14 cellular contexts compared by ENCODE assay signal in the genomic region with DNA sequence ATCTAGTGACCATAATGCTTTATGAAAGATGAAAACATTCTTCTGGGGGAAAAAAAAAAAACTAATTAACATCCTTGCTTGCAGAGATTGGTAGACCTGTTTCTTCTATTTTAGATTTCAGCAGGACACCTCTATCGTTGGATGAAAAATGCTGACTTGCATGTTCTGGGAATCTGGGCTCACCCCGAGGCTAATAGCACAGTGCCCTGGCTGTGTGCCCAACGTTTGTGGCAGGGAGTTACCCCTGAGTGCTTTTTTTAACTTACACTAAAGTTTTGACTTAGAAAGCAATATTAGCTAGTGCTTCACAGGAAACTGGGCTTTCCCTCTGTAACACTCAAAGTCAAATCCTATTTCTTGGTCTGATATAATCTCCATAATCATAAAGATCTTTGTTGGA.
DNase-seq lines count a peak whose midpoint lies in the region; ATAC-seq and TF ChIP-seq lines count a peak whose summit lies in the region.
"Had no signal": no experiment of that assay in that cellular context is flagged by ENCODE, and none has a peak within 500 bp of the region (broad histone marks: within the 10 kb centered on the region; RNA-seq: fewer than 3 reads in every experiment).

No MANE protein-coding gene starts in this region.

- no peak for TF ChIP-seq CTCF in BE2C (IDR thresholded peaks at IDR 0.05; ENCODE audit: low read depth, low read length)

- H3K4me3 ChIP-seq in BE2C (ENCODE audit: low read depth, low read length) (no peak overlapping the region), right cardiac atrium (ENCODE audit: low read length) (no peak overlapping the region)
- H3K4me3 ChIP-seq: dorsolateral prefrontal cortex, upper lobe of left lung had no signal

- peak; percentile 90 for ATAC-seq in GM18868 (IDR thresholded peaks at IDR 0.05; ENCODE audit: unreplicated experiment)
- ATAC-seq in right cardiac atrium = peak; percentile 44 to 71
- no peak for ATAC-seq in stimulated activated naive B cell treated with anti-CD40 and anti-IgM and Interleukin-4, amounts not matched to agents 10 μg/mL and 1 μg/mL and 100 μg/mL, for 72 hours (replicated peaks)
- no peak for ATAC-seq in GM19351 (IDR thresholded peaks at IDR 0.05; ENCODE audit: unreplicated experiment)
- ATAC-seq: activated CD8-positive, alpha-beta T cell treated with anti-CD3 and anti-CD28 coated beads, Interleukin-2, amount 10 ng/mL, durations not matched to agents 7 days and 5 days had no signal

- H3K36me3 ChIP-seq in BE2C = no peaks in the 10 kb centered on the region
- H3K36me3 ChIP-seq: upper lobe of left lung had no signal

- intact Hi-C loops in right cardiac atrium (cut with DNase I) = loop anchor here in 1 of 4 donors (10.0 kb wide), 1 partner anchor 336 kb away; no protein-coding TSS in a partner anchor

- H3K4me3 Mint-ChIP-seq in stimulated activated naive B cell treated with anti-CD40 and anti-IgM and Interleukin-4, amounts not matched to agents 10 μg/mL and 1 μg/mL and 100 μg/mL, for 72 hours = no peak overlapping the region
- H3K4me3 Mint-ChIP-seq: activated CD8-positive, alpha-beta T cell treated with anti-CD3 and anti-CD28 coated beads, Interleukin-2, amount 10 ng/mL, durations not matched to agents 7 days and 5 days; activated naive CD8-positive, alpha-beta T cell; B cell; memory B cell had no signal

- H3K9me3 Mint-ChIP-seq in stimulated activated naive B cell treated with anti-CD40 and anti-IgM and Interleukin-4, amounts not matched to agents 10 μg/mL and 1 μg/mL and 100 μg/mL, for 72 hours = peaks cover 0 to 14% of the 10 kb centered on the region in 2 donors

- WGBS in right cardiac atrium = 4% methylated on average over 3 of the region's 3 CpGs

- no peaks in the 10 kb centered on the region for H3K36me3 Mint-ChIP-seq in stimulated activated naive B cell treated with anti-CD40 and anti-IgM and Interleukin-4, amounts not matched to agents 10 μg/mL and 1 μg/mL and 100 μg/mL, for 72 hours
- H3K36me3 Mint-ChIP-seq: activated naive CD8-positive, alpha-beta T cell; memory B cell had no signal

- no peaks in the 10 kb centered on the region for H3K27me3 Mint-ChIP-seq in stimulated activated naive B cell treated with anti-CD40 and anti-IgM and Interleukin-4, amounts not matched to agents 10 μg/mL and 1 μg/mL and 100 μg/mL, for 72 hours
- H3K27me3 Mint-ChIP-seq: B cell, memory B cell had no signal

- DNase-seq in BE2C = peak; percentile 58
- peak; percentile 82 for DNase-seq in RPMI7951 (ENCODE audit: low read depth)
- peak; percentile 50 to 89 (median 87) for DNase-seq in right cardiac atrium
- DNase-seq in NAMALWA (ENCODE audit: low spot score) = no peak
- DNase-seq in stimulated activated naive B cell treated with anti-CD40 and anti-IgM and Interleukin-4, amounts not matched to agents 10 μg/mL and 1 μg/mL and 100 μg/mL, for 72 hours = no peak
- DNase-seq in NCI-H1048 (lab: John Stamatoyannopoulos, UW) = no peak
- DNase-seq: activated CD8-positive, alpha-beta T cell treated with anti-CD3 and anti-CD28 coated beads, Interleukin-2, amount 10 ng/mL, durations not matched to agents 7 days and 5 days; dorsolateral prefrontal cortex; upper lobe of left lung had no signal

- H3K9me3 ChIP-seq in BE2C (no peaks in the 10 kb centered on the region), right cardiac atrium (ENCODE audit: control insufficient read depth, low read length) (no peaks in the 10 kb centered on the region)
- H3K9me3 ChIP-seq: upper lobe of left lung had no signal

- H3K27ac ChIP-seq in right cardiac atrium (ENCODE audit: low read length) = no peak overlapping the region
- H3K27ac ChIP-seq: dorsolateral prefrontal cortex, upper lobe of left lung had no signal

- no peaks in the 10 kb centered on the region for H3K27me3 ChIP-seq in BE2C
- H3K27me3 ChIP-seq in right cardiac atrium (ENCODE audit: control insufficient read depth, insufficient read depth) = no peaks in the 10 kb centered on the region
- H3K27me3 ChIP-seq: dorsolateral prefrontal cortex, upper lobe of left lung had no signal

- H3K4me1 ChIP-seq in BE2C (peaks cover 4% of the 10 kb centered on the region; the same call in 1 of the 2 replicates), right cardiac atrium (ENCODE audit: control insufficient read depth, insufficient read depth, low read length) (no peaks in the 10 kb centered on the region)

- H3K4me1 Mint-ChIP-seq in stimulated activated naive B cell treated with anti-CD40 and anti-IgM and Interleukin-4, amounts not matched to agents 10 μg/mL and 1 μg/mL and 100 μg/mL, for 72 hours = no peaks in the 10 kb centered on the region
- H3K4me1 Mint-ChIP-seq: B cell, memory B cell had no signal

- no peak overlapping the region for H3K27ac Mint-ChIP-seq in stimulated activated naive B cell treated with anti-CD40 and anti-IgM and Interleukin-4, amounts not matched to agents 10 μg/mL and 1 μg/mL and 100 μg/mL, for 72 hours
- H3K27ac Mint-ChIP-seq: activated CD8-positive, alpha-beta T cell treated with anti-CD3 and anti-CD28 coated beads, Interleukin-2, amount 10 ng/mL, durations not matched to agents 7 days and 5 days; activated naive CD8-positive, alpha-beta T cell; B cell; memory B cell had no signal

Comparison
In these comparisons a context has a peak if more than half of its experiments do, and no peak if none do; other contexts are left out.
1. DNase-seq: peak in BE2C (single experiment), RPMI7951 (single experiment) and right cardiac atrium (3 of 3); none in NAMALWA (single experiment), stimulated activated naive B cell treated with anti-CD40 and anti-IgM and Interleukin-4, amounts not matched to agents 10 μg/mL and 1 μg/mL and 100 μg/mL, for 72 hours (single experiment) and NCI-H1048 (single experiment).
2. ATAC-seq: peak in GM18868 (single experiment) and right cardiac atrium (2 of 2); none in stimulated activated naive B cell treated with anti-CD40 and anti-IgM and Interleukin-4, amounts not matched to agents 10 μg/mL and 1 μg/mL and 100 μg/mL, for 72 hours (0 of 2) and GM19351 (single experiment).